ENCODE assay signal across 1 cellular context in the genomic region with DNA sequence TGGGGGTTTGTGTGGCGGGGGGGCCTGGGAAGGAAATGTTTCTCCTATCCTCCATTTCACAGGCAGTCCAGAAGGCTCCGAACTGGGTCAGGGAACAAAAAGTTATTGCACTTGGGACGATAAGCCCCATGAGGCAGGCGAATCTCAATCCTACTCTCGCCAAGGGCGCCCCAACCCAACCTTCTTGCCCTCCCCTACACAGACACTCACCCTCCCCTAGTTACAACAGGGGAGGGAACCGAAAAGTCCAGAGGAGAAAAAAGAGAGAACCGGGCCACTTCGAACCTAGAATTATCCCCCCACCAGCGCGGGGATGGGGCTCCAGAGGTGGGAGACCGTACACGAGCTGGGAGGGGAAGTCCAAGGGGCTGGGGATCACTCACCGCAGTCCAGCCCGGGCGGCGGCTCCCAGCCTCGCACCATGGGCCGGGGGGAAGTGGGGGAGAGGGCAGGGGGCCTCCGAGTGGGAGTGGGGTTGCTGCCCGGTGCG.
TF ChIP-seq lines count a peak whose summit lies in the region.

No MANE protein-coding gene starts in this region.

TF ChIP-seq in HCT116, 20 proteins besides CTCF, POLR2A, EP300 and RAD21 (continued from another document):
- TF ChIP-seq, protein P1, sequence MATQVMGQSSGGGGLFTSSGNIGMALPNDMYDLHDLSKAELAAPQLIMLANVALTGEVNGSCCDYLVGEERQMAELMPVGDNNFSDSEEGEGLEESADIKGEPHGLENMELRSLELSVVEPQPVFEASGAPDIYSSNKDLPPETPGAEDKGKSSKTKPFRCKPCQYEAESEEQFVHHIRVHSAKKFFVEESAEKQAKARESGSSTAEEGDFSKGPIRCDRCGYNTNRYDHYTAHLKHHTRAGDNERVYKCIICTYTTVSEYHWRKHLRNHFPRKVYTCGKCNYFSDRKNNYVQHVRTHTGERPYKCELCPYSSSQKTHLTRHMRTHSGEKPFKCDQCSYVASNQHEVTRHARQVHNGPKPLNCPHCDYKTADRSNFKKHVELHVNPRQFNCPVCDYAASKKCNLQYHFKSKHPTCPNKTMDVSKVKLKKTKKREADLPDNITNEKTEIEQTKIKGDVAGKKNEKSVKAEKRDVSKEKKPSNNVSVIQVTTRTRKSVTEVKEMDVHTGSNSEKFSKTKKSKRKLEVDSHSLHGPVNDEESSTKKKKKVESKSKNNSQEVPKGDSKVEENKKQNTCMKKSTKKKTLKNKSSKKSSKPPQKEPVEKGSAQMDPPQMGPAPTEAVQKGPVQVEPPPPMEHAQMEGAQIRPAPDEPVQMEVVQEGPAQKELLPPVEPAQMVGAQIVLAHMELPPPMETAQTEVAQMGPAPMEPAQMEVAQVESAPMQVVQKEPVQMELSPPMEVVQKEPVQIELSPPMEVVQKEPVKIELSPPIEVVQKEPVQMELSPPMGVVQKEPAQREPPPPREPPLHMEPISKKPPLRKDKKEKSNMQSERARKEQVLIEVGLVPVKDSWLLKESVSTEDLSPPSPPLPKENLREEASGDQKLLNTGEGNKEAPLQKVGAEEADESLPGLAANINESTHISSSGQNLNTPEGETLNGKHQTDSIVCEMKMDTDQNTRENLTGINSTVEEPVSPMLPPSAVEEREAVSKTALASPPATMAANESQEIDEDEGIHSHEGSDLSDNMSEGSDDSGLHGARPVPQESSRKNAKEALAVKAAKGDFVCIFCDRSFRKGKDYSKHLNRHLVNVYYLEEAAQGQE (IDR thresholded peaks at IDR 0.05; ENCODE audit: low read depth) = no peak
- TF ChIP-seq, protein P2, sequence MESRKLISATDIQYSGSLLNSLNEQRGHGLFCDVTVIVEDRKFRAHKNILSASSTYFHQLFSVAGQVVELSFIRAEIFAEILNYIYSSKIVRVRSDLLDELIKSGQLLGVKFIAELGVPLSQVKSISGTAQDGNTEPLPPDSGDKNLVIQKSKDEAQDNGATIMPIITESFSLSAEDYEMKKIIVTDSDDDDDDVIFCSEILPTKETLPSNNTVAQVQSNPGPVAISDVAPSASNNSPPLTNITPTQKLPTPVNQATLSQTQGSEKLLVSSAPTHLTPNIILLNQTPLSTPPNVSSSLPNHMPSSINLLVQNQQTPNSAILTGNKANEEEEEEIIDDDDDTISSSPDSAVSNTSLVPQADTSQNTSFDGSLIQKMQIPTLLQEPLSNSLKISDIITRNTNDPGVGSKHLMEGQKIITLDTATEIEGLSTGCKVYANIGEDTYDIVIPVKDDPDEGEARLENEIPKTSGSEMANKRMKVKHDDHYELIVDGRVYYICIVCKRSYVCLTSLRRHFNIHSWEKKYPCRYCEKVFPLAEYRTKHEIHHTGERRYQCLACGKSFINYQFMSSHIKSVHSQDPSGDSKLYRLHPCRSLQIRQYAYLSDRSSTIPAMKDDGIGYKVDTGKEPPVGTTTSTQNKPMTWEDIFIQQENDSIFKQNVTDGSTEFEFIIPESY (IDR thresholded peaks at IDR 0.05; ENCODE audit: extremely low read depth, insufficient replicate concordance, low read length) = no peak
- TF ChIP-seq, protein P3, sequence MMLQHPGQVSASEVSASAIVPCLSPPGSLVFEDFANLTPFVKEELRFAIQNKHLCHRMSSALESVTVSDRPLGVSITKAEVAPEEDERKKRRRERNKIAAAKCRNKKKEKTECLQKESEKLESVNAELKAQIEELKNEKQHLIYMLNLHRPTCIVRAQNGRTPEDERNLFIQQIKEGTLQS (IDR thresholded peaks at IDR 0.05) = no peak
- TF ChIP-seq ZNF274 (IDR thresholded peaks at IDR 0.05; ENCODE audit: low read depth, low read length) = no peak
- no peak for TF ChIP-seq ZFX (IDR thresholded peaks at IDR 0.05)
- TF ChIP-seq CEBPB (IDR thresholded peaks at IDR 0.05; ENCODE audit: low read depth) = no peak
- no peak for TF ChIP-seq SP1 (IDR thresholded peaks at IDR 0.05; ENCODE audit: low read depth)
- no peak for TF ChIP-seq POLR2AphosphoS5 (IDR thresholded peaks at IDR 0.05; ENCODE audit: low read depth, low read length)
- TF ChIP-seq, protein P4, sequence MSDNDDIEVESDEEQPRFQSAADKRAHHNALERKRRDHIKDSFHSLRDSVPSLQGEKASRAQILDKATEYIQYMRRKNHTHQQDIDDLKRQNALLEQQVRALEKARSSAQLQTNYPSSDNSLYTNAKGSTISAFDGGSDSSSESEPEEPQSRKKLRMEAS (IDR thresholded peaks at IDR 0.05) = no peak
- TF ChIP-seq EZH2phosphoT487 (IDR thresholded peaks at IDR 0.05; ENCODE audit: borderline replicate concordance) = no peak
- no peak for TF ChIP-seq YY1 (IDR thresholded peaks at IDR 0.05; ENCODE audit: extremely low read depth, insufficient replicate concordance, low read depth, low read length)
- TF ChIP-seq ELF1 (IDR thresholded peaks at IDR 0.05; ENCODE audit: borderline replicate concordance, low read depth) = no peak
